Comparison of ENCODE assay signal across 31 cellular contexts in genomic region chr9:129798973-129799372, GRCh38.
"Had no signal": no experiment of that assay in that cellular context is flagged by ENCODE, and none has a peak within 500 bp of the region (broad histone marks: within the 10 kb centered on the region; RNA-seq: fewer than 3 reads in every experiment).

No MANE protein-coding gene starts in this region.

- H3K9me3 Mint-ChIP-seq: natural killer cell; nephron; neural progenitor cell; stimulated activated memory B cell treated with anti-CD40 and anti-IgM and Interleukin-4, amounts not matched to agents 10 μg/mL and 1 μg/mL and 100 μg/mL, for 72 hours; stimulated activated naive CD8-positive, alpha-beta T cell treated with anti-CD3 and anti-CD28 coated beads, Interleukin-15, amount 100 ng/mL, for 72 hours; type B pancreatic cell had no signal

- H3K79me2 ChIP-seq: parathyroid adenoma had no signal

- H3K9me3 ChIP-seq: ovary, psoas muscle, spleen, suprapubic skin, testis, tibial artery, transverse colon, upper lobe of right lung, uterus had no signal

- H3K27ac Mint-ChIP-seq: natural killer cell; nephron; neural progenitor cell; progenitor cell of endocrine pancreas; stimulated activated memory B cell treated with anti-CD40 and anti-IgM and Interleukin-4, amounts not matched to agents 10 μg/mL and 1 μg/mL and 100 μg/mL, for 72 hours; type B pancreatic cell had no signal

- ATAC-seq: natural killer cell; psoas muscle; right cardiac atrium; sciatic nerve; stimulated activated memory B cell treated with anti-CD40 and anti-IgM and Interleukin-4, amounts not matched to agents 10 μg/mL and 1 μg/mL and 100 μg/mL, for 72 hours; stimulated activated naive CD8-positive, alpha-beta T cell treated with anti-CD3 and anti-CD28 coated beads, Interleukin-15, amount 100 ng/mL, for 72 hours; stimulated activated naive CD8-positive, alpha-beta T cell treated with anti-CD3 and anti-CD28 coated beads, Interleukin-15, Interleukin-2, amounts not matched to agents 100 U/mL and 50 U/mL, for 24 hours; upper lobe of right lung had no signal

- H2AFZ ChIP-seq: neural progenitor cell, parathyroid adenoma had no signal

- DNase-seq: natural killer cell; occipital lobe; ovary; posterior cingulate gyrus; psoas muscle; right cardiac atrium; spleen; stimulated activated CD4-positive, alpha-beta T cell treated with anti-CD3 and anti-CD28 coated beads, Interleukin-12 subunit alpha, Interleukin-12 subunit beta, amount 100 ng/mL, for 4 hours; stimulated activated CD4-positive, alpha-beta T cell treated with anti-CD3 and anti-CD28 coated beads, Interleukin-1b, Interleukin-23, amount 100 ng/mL, for 48 hours; stimulated activated CD4-positive, alpha-beta T cell treated with anti-CD3 and anti-CD28 coated beads, Interleukin-4, amount 100 ng/mL, for 1 hour; stimulated activated CD4-positive, alpha-beta T cell treated with anti-CD3 and anti-CD28 coated beads, Interleukin-4, amount 100 ng/mL, for 4 hours; stimulated activated CD8-positive, alpha-beta memory T cell treated with anti-CD3 and anti-CD28 coated beads, Interleukin-4, amount 100 ng/mL, for 48 hours; stimulated activated naive CD4-positive, alpha-beta T cell; stimulated activated naive CD8-positive, alpha-beta T cell treated with anti-CD3 and anti-CD28 coated beads, Interleukin-15, amount 100 ng/mL, for 72 hours; stimulated activated naive CD8-positive, alpha-beta T cell treated with anti-CD3 and anti-CD28 coated beads, Interleukin-15, Interleukin-2, amounts not matched to agents 100 U/mL and 50 U/mL, for 24 hours; substantia nigra; testis; tibial artery; transverse colon; upper lobe of right lung; uterus had no signal

- H3K36me3 ChIP-seq: neural progenitor cell, ovary, spleen, suprapubic skin, tibial artery, transverse colon, upper lobe of right lung, uterus had no signal

- H3K9ac ChIP-seq: neural progenitor cell, parathyroid adenoma had no signal

- H3K4me2 ChIP-seq: neural progenitor cell, smooth muscle cell had no signal

- H3K4me3 Mint-ChIP-seq: natural killer cell; nephron; neural progenitor cell; stimulated activated memory B cell treated with anti-CD40 and anti-IgM and Interleukin-4, amounts not matched to agents 10 μg/mL and 1 μg/mL and 100 μg/mL, for 72 hours; stimulated activated naive CD8-positive, alpha-beta T cell treated with anti-CD3 and anti-CD28 coated beads, Interleukin-15, amount 100 ng/mL, for 72 hours; type B pancreatic cell had no signal

- H3K27me3 Mint-ChIP-seq: stimulated activated naive CD8-positive, alpha-beta T cell treated with anti-CD3 and anti-CD28 coated beads, Interleukin-15, amount 100 ng/mL, for 72 hours had no signal

- H3K27me3 ChIP-seq: neural progenitor cell, ovary, spleen, suprapubic skin, testis, upper lobe of right lung, uterus had no signal

- H3K27ac ChIP-seq: neural progenitor cell, ovary, parathyroid adenoma, psoas muscle, skin epidermis, spleen, suprapubic skin, testis, tibial artery, transverse colon, upper lobe of right lung, uterus had no signal

- H3K4me3 ChIP-seq: neural progenitor cell, ovary, psoas muscle, skin epidermis, smooth muscle cell, spleen, suprapubic skin, testis, tibial artery, transverse colon, upper lobe of right lung, uterus had no signal

- H3K36me3 Mint-ChIP-seq: natural killer cell; stimulated activated memory B cell treated with anti-CD40 and anti-IgM and Interleukin-4, amounts not matched to agents 10 μg/mL and 1 μg/mL and 100 μg/mL, for 72 hours; type B pancreatic cell had no signal
